In genomic region chr1:216929870-216930582, GRCh38 we compare ENCODE assay signal across 22 cellular contexts.
A peak's percentile ranks its signal among the peaks of the same experiment; 100 is the strongest.
DNase-seq lines count a peak whose midpoint lies in the region; ATAC-seq, FAIRE-seq and TF ChIP-seq lines count a peak whose summit lies in the region.
"Had no signal": no experiment of that assay in that cellular context is flagged by ENCODE, and none has a peak within 500 bp of the region (broad histone marks: within the 10 kb centered on the region; RNA-seq: fewer than 3 reads in every experiment).

No MANE protein-coding gene starts in this region.

- intact Hi-C loops in HCT116 (cut with micrococcal nuclease): no loop called here
- intact Hi-C loops in mammary epithelial cell (cut with micrococcal nuclease): loop anchor here (2.0 kb wide), 1 partner anchor 27 kb away; no protein-coding TSS in a partner anchor
- intact Hi-C loops in ascending aorta (cut with DNase I): no loop called here

- H4K8ac ChIP-seq in mesenchymal stem cell (ENCODE audit: low read length): no peak overlapping the region

- CTCF ChIA-PET in HCT116 (lab: Charles Lee) (no interaction called here), mammary epithelial cell (lab: Charles Lee; ENCODE audit: low non-redundant PET) (no interaction called here)

- H3K4me3 Mint-ChIP-seq in nephron progenitor cell: no peak overlapping the region
- H3K4me3 Mint-ChIP-seq: stimulated activated naive CD8-positive, alpha-beta T cell treated with anti-CD3 and anti-CD28 coated beads, Interleukin-15, Interleukin-2, amounts not matched to agents 100 ng/mL and 50 ng/mL, for 24 hours had no signal

- H2AFZ ChIP-seq in HCT116 (ENCODE audit: low read depth, low read length, poor library complexity, severe bottlenecking) (no peak overlapping the region), mammary epithelial cell (ENCODE audit: low read depth, low read length) (peak overlapping the region; percentile 40), mesenchymal stem cell (ENCODE audit: low read depth, low read length) (no peak overlapping the region)

- H2BK5ac ChIP-seq in mesenchymal stem cell (ENCODE audit: low read depth, low read length, poor library complexity, severe bottlenecking): no peak overlapping the region

- H3K18ac ChIP-seq in mesenchymal stem cell (ENCODE audit: low read depth in 1 of 2, low read length in 2 of 2): no peak overlapping the region

- peak; percentile 91 for FAIRE-seq in RCC 7860 (lab: Jason Lieb, UNC)
- FAIRE-seq: HTR-8/SVneo had no signal

- no peak overlapping the region for H3K27ac Mint-ChIP-seq in nephron progenitor cell
- H3K27ac Mint-ChIP-seq: stimulated activated naive CD8-positive, alpha-beta T cell treated with anti-CD3 and anti-CD28 coated beads, Interleukin-15, Interleukin-2, amounts not matched to agents 100 ng/mL and 50 ng/mL, for 24 hours had no signal

- H3K9me3 ChIP-seq in HCT116 (ENCODE audit: control insufficient read depth in 1 of 2, insufficient read depth in 1 of 2, low read depth in 1 of 2, low read length in 2 of 2) (no peaks in the 10 kb centered on the region; a peak in 1 of 4 replicates), mammary epithelial cell (replicated peaks; ENCODE audit: insufficient read depth, low read length) (no peaks in the 10 kb centered on the region), mesenchymal stem cell (ENCODE audit: control insufficient read depth, low read length) (no peaks in the 10 kb centered on the region), ascending aorta (no peaks in the 10 kb centered on the region)
- H3K9me3 ChIP-seq: BE2C, upper lobe of left lung had no signal

- H2BK120ac ChIP-seq in mesenchymal stem cell (ENCODE audit: low read depth, low read length): no peak overlapping the region

- no peak for ATAC-seq in HCT116
- ATAC-seq: right cardiac atrium had no signal

- no peak overlapping the region for H3K4ac ChIP-seq in mesenchymal stem cell (ENCODE audit: low read depth in 1 of 2, low read length in 2 of 2)

- no peak overlapping the region for H2BK12ac ChIP-seq in mesenchymal stem cell (ENCODE audit: low read length in 2 of 2)

- H3K79me1 ChIP-seq in mesenchymal stem cell (replicated peaks; ENCODE audit: low read length, poor library complexity, severe bottlenecking): no peaks in the 10 kb centered on the region

- no peak overlapping the region for H3K14ac ChIP-seq in mesenchymal stem cell (ENCODE audit: low read length in 2 of 2)

- H3K4me1 ChIP-seq in HCT116 (ENCODE audit: control insufficient read depth in 1 of 2, insufficient read depth in 2 of 2, low read length in 2 of 2) (no peaks in the 10 kb centered on the region; a peak in 1 of 4 replicates), mammary epithelial cell (ENCODE audit: insufficient read depth, low read length) (peaks cover 20% of the 10 kb centered on the region), mesenchymal stem cell (ENCODE audit: control insufficient read depth, insufficient read depth, low read depth, low read length) (no peaks in the 10 kb centered on the region), ascending aorta (no peaks in the 10 kb centered on the region)
- H3K4me1 ChIP-seq: BE2C, SJSA1, upper lobe of left lung had no signal

- no peak overlapping the region for H2AK5ac ChIP-seq in mesenchymal stem cell (ENCODE audit: low read length, severe bottlenecking)

- peaks cover 13% of the 10 kb centered on the region for H3K4me1 Mint-ChIP-seq in nephron progenitor cell

- H4K20me1 ChIP-seq in HCT116 (ENCODE audit: insufficient read depth) (no peaks in the 10 kb centered on the region), mammary epithelial cell (ENCODE audit: insufficient read depth, low read length) (no peaks in the 10 kb centered on the region)

- no peaks in the 10 kb centered on the region for H3K9me2 ChIP-seq in HCT116 (ENCODE audit: insufficient read depth)

- no peak overlapping the region for H4K91ac ChIP-seq in mesenchymal stem cell (ENCODE audit: low read length)

- no peak for TF ChIP-seq CTCF in HCT116 (IDR thresholded peaks at IDR 0.05 in 2 of 3, conservative IDR thresholded peaks at IDR 0.05 in 1 of 3; ENCODE audit: borderline replicate concordance in 1 of 3, insufficient read depth in 1 of 3, low read depth in 2 of 3, low read length in 2 of 3)
- TF ChIP-seq CTCF in mammary epithelial cell (conservative IDR thresholded peaks at IDR 0.05 in 1 of 2, IDR thresholded peaks at IDR 0.05 in 1 of 2; ENCODE audit: extremely low read depth in 1 of 2, insufficient read depth in 1 of 2, low read depth in 1 of 2, low read length in 2 of 2): no peak
- TF ChIP-seq CTCF in ascending aorta (IDR thresholded peaks at IDR 0.05): no peak
- TF ChIP-seq CTCF in nephron progenitor cell (IDR thresholded peaks at IDR 0.05): no peak

- TF ChIP-seq POLR2A in HCT116 (IDR thresholded peaks at IDR 0.05; ENCODE audit: borderline replicate concordance, extremely low read depth, insufficient read depth, insufficient read length): no peak

- H3K9ac ChIP-seq in HCT116 (ENCODE audit: low read length): no peak overlapping the region
- H3K9ac ChIP-seq in mammary epithelial cell (ENCODE audit: insufficient read depth, low read length): no peak overlapping the region
- H3K9ac ChIP-seq in mesenchymal stem cell (ENCODE audit: low read length): no peak overlapping the region

- BruUV-seq in HCT116 (replicated peaks; lab: Mats Ljungman, UMichigan) (no TSS peak), mammary epithelial cell (replicated peaks; lab: Mats Ljungman, UMichigan) (TSS peak; percentile 35)

- no peak overlapping the region for H3K27ac ChIP-seq in HCT116 (ENCODE audit: low read depth, low read length)
- H3K27ac ChIP-seq in mammary epithelial cell (ENCODE audit: insufficient read depth, low read depth, low read length): peak overlapping the region; percentile 65
- H3K27ac ChIP-seq in mesenchymal stem cell (ENCODE audit: low read length, poor library complexity, severe bottlenecking): no peak overlapping the region
- no peak overlapping the region for H3K27ac ChIP-seq in ascending aorta
- H3K27ac ChIP-seq: cardiac muscle cell, SJSA1, upper lobe of left lung had no signal

- RAD21 ChIA-PET in HCT116 (lab: Charles Lee; ENCODE audit: low non-redundant PET in 1 of 2, low total read pairs in 2 of 2, uncharacterized antibody in 2 of 2, unreplicated experiment in 2 of 2): no interaction called here

- in situ Hi-C loops in mammary epithelial cell (cut with MboI; ENCODE audit: low sequenced_read_pairs in 2 of 2): no loop called here

- no peaks in the 10 kb centered on the region for H3K36me3 Mint-ChIP-seq in nephron progenitor cell (ENCODE audit: low read depth)

- H3K4me2 ChIP-seq in HCT116 (ENCODE audit: low read length) (no peak overlapping the region), mammary epithelial cell (ENCODE audit: insufficient read depth, low read depth, low read length) (peak overlapping the region; percentile 12), mesenchymal stem cell (ENCODE audit: low read length, poor library complexity, severe bottlenecking) (no peak overlapping the region)

- H3K23ac ChIP-seq in mesenchymal stem cell (ENCODE audit: low read length in 2 of 2): no peak overlapping the region

- DNase-seq in HCT116 (ENCODE audit: low read depth, low spot score) (no peak), RCC 7860 (ENCODE audit: low spot score) (peak; percentile 92), mammary epithelial cell (peak; percentile 92), mesenchymal stem cell (peak; percentile 14), NCI-H510A (lab: John Stamatoyannopoulos, UW) (no peak), pons (ENCODE audit: low spot score) (no peak), ascending aorta (ENCODE audit: low spot score in 2 of 2) (no peak), nephron progenitor cell (no peak)
- DNase-seq: activated CD4-positive, alpha-beta T cell treated with anti-CD3 and anti-CD28 coated beads, Interleukin-2, amount 50 U/mL, for 1 hour; activated naive CD4-positive, alpha-beta T cell; BE2C; H7; hypothalamus; NCI-H1930; NCI-H510A treated with DMSO at 0.1 percent for 48 hours; nucleus accumbens; right cardiac atrium; upper lobe of left lung had no signal

- dilution Hi-C loops in mammary epithelial cell (cut with HindIII; ENCODE audit: low sequenced_read_pairs): no loop called here

- no peaks in the 10 kb centered on the region for H3K79me2 ChIP-seq in HCT116 (ENCODE audit: insufficient read depth, low read length)
- H3K79me2 ChIP-seq in mammary epithelial cell (ENCODE audit: insufficient read depth, low read length): no peaks in the 10 kb centered on the region

- H3K27me3 ChIP-seq in HCT116 (ENCODE audit: insufficient read depth, low read length) (no peaks in the 10 kb centered on the region), mammary epithelial cell (ENCODE audit: insufficient read depth, low read length) (no peaks in the 10 kb centered on the region), mesenchymal stem cell (ENCODE audit: control insufficient read depth in 1 of 2, insufficient read depth in 1 of 2, low read length in 2 of 2) (no peaks in the 10 kb centered on the region), ascending aorta (no peaks in the 10 kb centered on the region)
- H3K27me3 ChIP-seq: BE2C, cardiac muscle cell, SJSA1, upper lobe of left lung had no signal

- no peak overlapping the region for H2BK15ac ChIP-seq in mesenchymal stem cell (ENCODE audit: low read depth, poor library complexity, severe bottlenecking)

- H3K36me3 ChIP-seq in HCT116 (ENCODE audit: control insufficient read depth in 1 of 2, insufficient read depth in 2 of 2, low read length in 2 of 2) (no peaks in the 10 kb centered on the region), mammary epithelial cell (ENCODE audit: insufficient read depth, low read length) (no peaks in the 10 kb centered on the region), mesenchymal stem cell (ENCODE audit: control insufficient read depth in 1 of 2, insufficient read depth in 2 of 2, low read depth in 1 of 2, low read length in 2 of 2) (no peaks in the 10 kb centered on the region), ascending aorta (no peaks in the 10 kb centered on the region)
- H3K36me3 ChIP-seq: BE2C, cardiac muscle cell, SJSA1, upper lobe of left lung had no signal

- POLR2A ChIA-PET in HCT116 (lab: Charles Lee): no interaction called here

- H3K4me3 ChIP-seq in HCT116 (replicated peaks in 1 of 2; ENCODE audit: low read depth in 1 of 2, low read length in 2 of 2): no peak overlapping the region
- H3K4me3 ChIP-seq in mammary epithelial cell (replicated peaks in 1 of 3; ENCODE audit: insufficient read depth in 1 of 3, low read depth in 2 of 3, low read length in 3 of 3): no peak overlapping the region
- H3K4me3 ChIP-seq in mesenchymal stem cell (ENCODE audit: insufficient read depth in 1 of 2, low read depth in 1 of 2, low read length in 2 of 2): no peak overlapping the region
- H3K4me3 ChIP-seq in ascending aorta: no peak overlapping the region
- H3K4me3 ChIP-seq: cardiac muscle cell, SJSA1, upper lobe of left lung had no signal

- 10% methylated on average over 2 of the region's 2 CpGs for WGBS in mammary epithelial cell (ENCODE audit: low coverage, missing lambda C conversion rate)
- 48% methylated on average over 2 of the region's 2 CpGs for WGBS in mesenchymal stem cell

- H3K27me3 Mint-ChIP-seq in nephron progenitor cell (ENCODE audit: low read depth, poor library complexity): peaks cover 5% of the 10 kb centered on the region
- H3K27me3 Mint-ChIP-seq: stimulated activated naive CD8-positive, alpha-beta T cell treated with anti-CD3 and anti-CD28 coated beads, Interleukin-15, Interleukin-2, amounts not matched to agents 100 ng/mL and 50 ng/mL, for 24 hours had no signal

- no peaks in the 10 kb centered on the region for H3K9me3 Mint-ChIP-seq in nephron progenitor cell
- H3K9me3 Mint-ChIP-seq: stimulated activated naive CD8-positive, alpha-beta T cell treated with anti-CD3 and anti-CD28 coated beads, Interleukin-15, Interleukin-2, amounts not matched to agents 100 ng/mL and 50 ng/mL, for 24 hours had no signal

- no peak for TF ChIP-seq RAD21 in HCT116 (IDR thresholded peaks at IDR 0.05; ENCODE audit: low read depth)

Comparison
In these comparisons a context has a peak if more than half of its experiments do, and no peak if none do; other contexts are left out.
1. DNase-seq: peak in RCC 7860 (single experiment), mammary epithelial cell (single experiment) and mesenchymal stem cell (single experiment); none in HCT116 (single experiment), NCI-H510A (single experiment), pons (single experiment), ascending aorta (0 of 2) and nephron progenitor cell (single experiment).